16 cellular contexts compared by ENCODE assay signal in genomic region chr12:21499765-21500164, GRCh38. TPM values are rescaled to one million over a fixed set of nuclear protein-coding genes. Genes with fewer than 3 reads are reported as not detected.
DNase-seq lines count a peak whose midpoint lies in the region; ATAC-seq, FAIRE-seq and TF ChIP-seq lines count a peak whose summit lies in the region.
"Had no signal": no experiment of that assay in that cellular context is flagged by ENCODE, and none has a peak within 500 bp of the region (broad histone marks: within the 10 kb centered on the region; RNA-seq: fewer than 3 reads in every experiment).

No MANE protein-coding gene starts in this region.

- H3K79me2 ChIP-seq in SK-N-SH (ENCODE audit: insufficient read depth) (peaks cover 83% of the 10 kb centered on the region), KMS-11 (ENCODE audit: insufficient read depth, low read depth) (peaks cover 44% of the 10 kb centered on the region), osteoblast (ENCODE audit: insufficient read depth, low read length) (peaks cover 90% of the 10 kb centered on the region)

- H3K4me1 ChIP-seq in SK-N-SH (ENCODE audit: control insufficient read depth in 1 of 2, insufficient read depth in 2 of 2, low read depth in 1 of 2, low read length in 1 of 2) (peaks cover 17% of the 10 kb centered on the region in 2 experiments; a peak in 3 of 4 replicates), KMS-11 (ENCODE audit: low read depth, poor library complexity, severe bottlenecking) (peaks cover 31% of the 10 kb centered on the region), osteoblast (ENCODE audit: insufficient read depth, low read length) (peaks cover 28% of the 10 kb centered on the region)

- TF ChIP-seq CTCF in SK-N-SH (IDR thresholded peaks at IDR 0.05), result no peak
- TF ChIP-seq CTCF in KMS-11 (conservative IDR thresholded peaks at IDR 0.05; ENCODE audit: low read depth, low read length), result no peak
- no peak for TF ChIP-seq CTCF in astrocyte of the spinal cord (IDR thresholded peaks at IDR 0.05; ENCODE audit: low read depth, low read length)
- TF ChIP-seq CTCF in osteoblast (IDR thresholded peaks at IDR 0.05; ENCODE audit: extremely low read depth, low read depth, low read length), result no peak

- no peak for ATAC-seq in SK-N-SH treated with all-trans-retinoic acid at 6 μM for 48 hours

- H3K4me3 ChIP-seq in SK-N-SH (ENCODE audit: low read depth in 2 of 2, low read length in 1 of 2) (peak overlapping the region; percentile 90 to 98; a peak in 3 of 4 replicates), KMS-11 (IDR thresholded peaks at IDR 0.05; ENCODE audit: insufficient read depth, low read depth, low read length) (no peak overlapping the region), astrocyte of the spinal cord (ENCODE audit: low read depth, low read length) (peak overlapping the region; percentile 80), osteoblast (ENCODE audit: insufficient read depth, low read length) (peak overlapping the region; percentile 95)

- H3K9me2 ChIP-seq in SK-N-SH, result no peaks in the 10 kb centered on the region

- H2AFZ ChIP-seq in SK-N-SH (ENCODE audit: low read depth) (no peak overlapping the region), KMS-11 (ENCODE audit: low read depth) (no peak overlapping the region), osteoblast (ENCODE audit: low read length) (no peak overlapping the region)

- peak overlapping the region; percentile 98; the same call in 1 of the 2 replicates for H3K9ac ChIP-seq in SK-N-SH
- H3K9ac ChIP-seq in KMS-11, result no peak overlapping the region

- H3K27ac ChIP-seq in SK-N-SH (ENCODE audit: low read depth in 2 of 2, low read length in 1 of 2) (no peak overlapping the region), KMS-11 (no peak overlapping the region), osteoblast (ENCODE audit: low read depth, low read length) (no peak overlapping the region)
- H3K27ac ChIP-seq: testis had no signal

- TF ChIP-seq EP300 in SK-N-SH (IDR thresholded peaks at IDR 0.05; ENCODE audit: borderline replicate concordance in 1 of 2, low read depth in 1 of 2, low read length in 1 of 2), result no peak

- H3K9me3 ChIP-seq in SK-N-SH (no peaks in the 10 kb centered on the region), osteoblast (ENCODE audit: low read depth, low read length) (no peaks in the 10 kb centered on the region)
- H3K9me3 ChIP-seq: neutrophil, testis had no signal

- CTCF ChIA-PET in SK-N-SH (lab: Yijun Ruan, JAX), result interaction anchor here (1.3 kb wide), 1 partner anchor 19 kb away, joined by 4 read pairs; no protein-coding TSS in a partner anchor

- H3K36me3 ChIP-seq in SK-N-SH (replicated peaks in 1 of 2; ENCODE audit: control insufficient read depth in 1 of 2, insufficient read depth in 2 of 2, low read length in 1 of 2) (peaks cover 38 to 44% of the 10 kb centered on the region in 2 experiments), KMS-11 (ENCODE audit: insufficient read depth) (no peaks in the 10 kb centered on the region), osteoblast (ENCODE audit: insufficient read depth, low read length) (peaks cover 39% of the 10 kb centered on the region)

- POLR2A ChIA-PET in SK-N-SH (lab: Yijun Ruan, JAX), result no interaction called here

- in situ Hi-C loops in astrocyte of the spinal cord (cut with HindIII; ENCODE audit: low sequenced_read_pairs), result no loop called here

- peaks cover 23% of the 10 kb centered on the region for H4K20me1 ChIP-seq in SK-N-SH (ENCODE audit: insufficient read depth)
- H4K20me1 ChIP-seq in KMS-11 (ENCODE audit: insufficient read depth), result no peaks in the 10 kb centered on the region
- peaks cover 33% of the 10 kb centered on the region for H4K20me1 ChIP-seq in osteoblast (ENCODE audit: insufficient read depth, low read length)

- 37% methylated on average over 2 of the region's 2 CpGs for WGBS in SK-N-SH (ENCODE audit: low lambda C conversion rate)

- TF ChIP-seq POLR2A in GM12892 (IDR thresholded peaks at IDR 0.05; ENCODE audit: low read depth, low read length), result no peak

- no peak for TF ChIP-seq RAD21 in SK-N-SH (IDR thresholded peaks at IDR 0.05; ENCODE audit: low read length)

- H3F3A ChIP-seq in SK-N-SH (replicated peaks; ENCODE audit: insufficient read depth), result peaks cover 5% of the 10 kb centered on the region

- H3K4me2 ChIP-seq in SK-N-SH, result peak overlapping the region; percentile 75
- peak overlapping the region; percentile 59; the same call in 1 of the 2 replicates for H3K4me2 ChIP-seq in KMS-11
- H3K4me2 ChIP-seq in osteoblast (ENCODE audit: insufficient read depth, low read length), result peak overlapping the region; percentile 95

- DNase-seq in SK-N-SH (no peak), astrocyte of the spinal cord (ENCODE audit: low read depth, low spot score) (no peak), osteoblast (ENCODE audit: insufficient read length, low spot score, missing footprints) (no peak), NCI-H2171 (lab: John Stamatoyannopoulos, UW) (no peak), GM12892 (ENCODE audit: insufficient read length) (no peak)
- no peak for DNase-seq in stimulated activated CD8-positive, alpha-beta memory T cell treated with anti-CD3 and anti-CD28 coated beads, Interleukin-4, amount 100 ng/mL, for 48 hours
- DNase-seq: 8988T; activated CD8-positive, alpha-beta memory T cell treated with anti-CD3 and anti-CD28 coated beads, Interleukin-2, amount 50 U/mL, for 4 hours; amygdala; DMS153; NCI-H345; testis had no signal

- no peak for FAIRE-seq in GM12892 (lab: Jason Lieb, UNC)

- H3K27me3 ChIP-seq in SK-N-SH (ENCODE audit: insufficient read depth), result no peaks in the 10 kb centered on the region
- no peaks in the 10 kb centered on the region for H3K27me3 ChIP-seq in KMS-11 (ENCODE audit: insufficient read depth, low read depth)
- no peaks in the 10 kb centered on the region for H3K27me3 ChIP-seq in osteoblast (ENCODE audit: insufficient read depth, low read length)
- H3K27me3 ChIP-seq: neutrophil, testis had no signal

TF ChIP-seq in SK-N-SH, 30 proteins besides CTCF, POLR2A, EP300 and RAD21:
- TF ChIP-seq MEF2A (IDR thresholded peaks at IDR 0.05; ENCODE audit: borderline replicate concordance, low read depth), result no peak

TF ChIP-seq in SK-N-SH treated with all-trans-retinoic acid at 6 μM for 48 hours, 23 proteins besides CTCF, POLR2A, EP300 and RAD21:
- TF ChIP-seq OSR1 (CRISPR knock-in tag; IDR thresholded peaks at IDR 0.05) (no peak), PPARA (CRISPR knock-in tag; IDR thresholded peaks at IDR 0.05; ENCODE audit: borderline replicate concordance) (no peak), ARNTL (CRISPR knock-in tag; IDR thresholded peaks at IDR 0.05; ENCODE audit: borderline replicate concordance, low read depth) (no peak), ESRRG (CRISPR knock-in tag; IDR thresholded peaks at IDR 0.05) (no peak), PATZ1 (CRISPR knock-in tag; IDR thresholded peaks at IDR 0.05; ENCODE audit: borderline replicate concordance) (no peak), GLIS3 (CRISPR knock-in tag; IDR thresholded peaks at IDR 0.05) (no peak)

RNA-seq across cellular contexts. Expression of gene RECQL, which starts 1.7 kb away (rescaled TPM):
- 14.6 and 17.0 TPM in 2 replicates for polyA plus RNA-seq in SK-N-SH (2012; rRNA removed)
- polyA plus RNA-seq in SK-N-SH (2012; cell fraction: cytosol; rRNA removed), result 20.8 and 26.5 TPM in 2 replicates
- polyA plus RNA-seq in SK-N-SH (2012; cell fraction: nucleus; rRNA removed), result 9.0 and 18.3 TPM in 2 replicates
- total RNA-seq in osteoblast, result 83.6 and 99.9 TPM in 2 replicates
- 63.0 TPM for polyA plus RNA-seq in GM12892 (2012; ENCODE audit: missing spikeins)

RNA-seq across cellular contexts. Expression of gene GOLT1B, which starts 1.8 kb away (rescaled TPM):
- polyA plus RNA-seq in SK-N-SH (2012; rRNA removed), result 7.9 and 10.6 TPM in 2 replicates
- polyA plus RNA-seq in SK-N-SH (2012; cell fraction: cytosol; rRNA removed), result 15.2 and 22.0 TPM in 2 replicates
- 8.8 and 17.3 TPM in 2 replicates for polyA plus RNA-seq in SK-N-SH (2012; cell fraction: nucleus; rRNA removed)
- total RNA-seq in osteoblast, result 65.7 and 254 TPM in 2 replicates
- 24.0 TPM for polyA plus RNA-seq in GM12892 (2012; ENCODE audit: missing spikeins)

RNA-seq across cellular contexts. Expression of gene SPX, which starts 26.3 kb away (rescaled TPM):
- not detected in 2 replicates for polyA plus RNA-seq in SK-N-SH (2012; rRNA removed)
- polyA plus RNA-seq in SK-N-SH (2012; cell fraction: cytosol; rRNA removed), result not detected in 2 replicates
- polyA plus RNA-seq in SK-N-SH (2012; cell fraction: nucleus; rRNA removed), result 0.06 and 0.07 TPM in 2 replicates
- 1.2 and 2.9 TPM in 2 replicates for total RNA-seq in osteoblast
- polyA plus RNA-seq in GM12892 (2012; ENCODE audit: missing spikeins), result not detected
- total RNA-seq: dermis microvascular lymphatic vessel endothelial cell had no signal
